In the genomic region with DNA sequence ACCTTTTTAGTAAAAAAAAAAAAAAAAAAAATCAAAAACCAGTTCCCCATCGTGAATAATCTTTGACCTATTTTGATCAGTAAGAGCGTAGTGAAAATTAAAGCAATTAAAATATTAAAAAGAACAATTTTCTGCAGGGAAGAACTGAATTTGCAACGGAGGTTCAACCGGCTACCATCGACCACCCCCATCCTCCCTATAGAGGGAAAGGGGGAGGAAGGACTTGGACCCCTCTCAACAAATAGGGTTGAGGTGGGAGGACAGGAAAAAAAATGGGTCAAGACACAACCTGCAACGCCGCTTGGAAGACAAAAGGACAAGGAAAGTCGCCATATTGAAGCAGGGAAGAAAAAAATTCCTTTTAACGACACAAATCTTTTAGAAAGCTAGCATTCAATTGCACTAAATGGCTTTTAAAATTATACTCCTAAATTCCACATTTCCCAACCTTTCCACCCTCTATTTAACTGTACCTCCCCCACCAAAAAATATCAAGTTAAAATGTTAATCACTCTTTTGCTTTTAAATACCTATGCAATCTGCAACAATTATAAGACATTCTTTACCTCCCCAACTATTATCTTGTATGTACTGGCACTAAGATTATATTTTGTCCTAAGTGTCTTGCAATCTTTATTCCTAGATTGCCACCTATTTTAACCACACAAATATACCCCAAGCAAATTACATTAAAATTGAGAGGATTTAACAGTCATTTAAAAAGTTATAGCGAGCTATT, we compare ENCODE assay signal across 8 cellular contexts. TPM values are rescaled to one million over a fixed set of nuclear protein-coding genes. Genes with fewer than 3 reads are reported as not detected.
DNase-seq lines count a peak whose midpoint lies in the region; ATAC-seq and TF ChIP-seq lines count a peak whose summit lies in the region.

No MANE protein-coding gene starts in this region.

- peaks cover 33% of the 10 kb centered on the region for H3K4me1 ChIP-seq in Loucy (ENCODE audit: insufficient read depth, low read length, poor library complexity, severe bottlenecking)

- H3K36me3 Mint-ChIP-seq in MCF 10A (ENCODE audit: insufficient read depth, unreplicated experiment) (peaks cover 78% of the 10 kb centered on the region), immature natural killer cell (peaks cover 22 to 30% (median 24%) of the 10 kb centered on the region in 3 donors)

- intact Hi-C loops in MCF 10A (cut with micrococcal nuclease): no loop called here

- peak; percentile 71 for TF ChIP-seq POLR2A in Raji (IDR thresholded peaks at IDR 0.05; ENCODE audit: insufficient read depth, low read depth, low read length)

- POLR2A ChIA-PET in MCF 10A (lab: Yijun Ruan, JAX): interaction anchor here (0.6 to 4.8 kb wide), 45 partner anchors 10 to 1212 kb away, joined by 3 to 107 read pairs (median 4); partner anchors contain the start of genes ABCF1, ATAT1, C6orf136 and DHX16

- H3K4me3 ChIP-seq in Loucy (ENCODE audit: low read length, poor library complexity, severe bottlenecking) (peak overlapping the region; percentile 83), skin epidermis (peak overlapping the region; percentile 58 to 97 (median 80))

- H3K27ac Mint-ChIP-seq in MCF 10A (ENCODE audit: low read depth, unreplicated experiment) (peak overlapping the region; percentile 99), immature natural killer cell (peak overlapping the region; percentile 99 to 100 (median 100))

- CTCF ChIA-PET in MCF 10A (lab: Yijun Ruan, JAX): interaction anchor here (0.6 to 1.2 kb wide), 4 partner anchors 17 to 116 kb away, joined by 3 to 7 read pairs (median 4); no protein-coding TSS in a partner anchor

- no peak overlapping the region for H2AFZ ChIP-seq in Loucy (ENCODE audit: low read length)

- peaks cover 76% of the 10 kb centered on the region for H3K79me2 ChIP-seq in Loucy (ENCODE audit: insufficient read depth, low read length)

- no peaks in the 10 kb centered on the region for H3K9me3 ChIP-seq in Loucy (ENCODE audit: insufficient read depth, low read depth, low read length)

- TSS peak; percentile 14 for BruUV-seq in MCF 10A (replicated peaks; lab: Mats Ljungman, UMichigan)

- H3K4me2 ChIP-seq in Loucy (ENCODE audit: low read depth, low read length, poor library complexity, severe bottlenecking): peak overlapping the region; percentile 83

- peak overlapping the region; percentile 60 to 100 (median 97) for H3K27ac ChIP-seq in skin epidermis

- ATAC-seq in GM18502 (IDR thresholded peaks at IDR 0.05; ENCODE audit: poor library complexity, unreplicated experiment): no peak

- H3K27me3 ChIP-seq in Loucy (ENCODE audit: insufficient read depth, low read length, poor library complexity, severe bottlenecking): peaks cover 19% of the 10 kb centered on the region

- H3K9me3 Mint-ChIP-seq in MCF 10A (ENCODE audit: unreplicated experiment) (no peaks in the 10 kb centered on the region), immature natural killer cell (peaks cover 0 to 9% (median 2%) of the 10 kb centered on the region in 6 donors)

- no peak for TF ChIP-seq CTCF in Loucy (conservative IDR thresholded peaks at IDR 0.05; ENCODE audit: low read length)
- no peak for TF ChIP-seq CTCF in MCF 10A (IDR thresholded peaks at IDR 0.05; ENCODE audit: unreplicated experiment)

- peaks cover 12% of the 10 kb centered on the region; the same call in 1 of the 2 replicates for H3F3A ChIP-seq in Loucy (ENCODE audit: low read depth)

- DNase-seq in Daoy (ENCODE audit: low read depth) (peak; percentile 90), MCF 10A (ENCODE audit: unreplicated experiment) (peak; percentile 88), immature natural killer cell (peak; percentile 60 to 72 (median 67))
- no peak for DNase-seq in activated CD4-positive, CD25-positive, alpha-beta regulatory T cell (lab: John Stamatoyannopoulos, UW)

- H3K9me2 ChIP-seq in Loucy (replicated peaks; ENCODE audit: low read depth, low read length): no peaks in the 10 kb centered on the region

- H3K36me3 ChIP-seq in Loucy (ENCODE audit: insufficient read depth, low read length): peaks cover 15% of the 10 kb centered on the region

- peak overlapping the region; percentile 98 for H3K9ac ChIP-seq in Loucy (ENCODE audit: low read depth, low read length, poor library complexity, severe bottlenecking)

- H3K4me3 Mint-ChIP-seq in MCF 10A (ENCODE audit: unreplicated experiment) (peak overlapping the region; percentile 83), immature natural killer cell (peak overlapping the region; percentile 99 to 100 (median 99))

- H3K27me3 Mint-ChIP-seq in MCF 10A (ENCODE audit: insufficient read depth, unreplicated experiment): no peaks in the 10 kb centered on the region
- H3K27me3 Mint-ChIP-seq in immature natural killer cell (ENCODE audit: low read depth in 3 of 3): peaks cover 29 to 36% (median 35%) of the 10 kb centered on the region in 3 donors

- H3K4me1 Mint-ChIP-seq in MCF 10A (ENCODE audit: insufficient read depth, unreplicated experiment) (peaks cover 33% of the 10 kb centered on the region), immature natural killer cell (peaks cover 47 to 64% of the 10 kb centered on the region in 2 donors)

- peaks cover 49% of the 10 kb centered on the region for H4K20me1 ChIP-seq in Loucy (ENCODE audit: insufficient read depth, low read length, poor library complexity, severe bottlenecking)

RNA-seq across cellular contexts. Expression of gene PPP1R10, which starts 1.7 kb away (rescaled TPM):
- total RNA-seq in Daoy (2014; rRNA removed; shearing (Covaris generic)): 29.5 and 30.1 TPM in 2 replicates
- total RNA-seq in MCF 10A (2022): 103 and 209 TPM in 2 replicates
- 10 to 100 TPM in 2 of 3 donors, 1 to 10 TPM in 1; 5.5 to 30.0 (median 12.9) TPM for polyA plus RNA-seq in immature natural killer cell

RNA-seq across cellular contexts. Expression of gene MRPS18B, which starts 2.3 kb away (rescaled TPM):
- 93.5 and 102 TPM in 2 replicates for total RNA-seq in Daoy (2014; rRNA removed; shearing (Covaris generic))
- total RNA-seq in MCF 10A (2022): 120 and 127 TPM in 2 replicates
- 100 to 1,000 TPM in 2 of 3 donors, 10 to 100 TPM in 1; 86.6 to 114 (median 102) TPM for polyA plus RNA-seq in immature natural killer cell

RNA-seq across cellular contexts. Expression of gene ATAT1, which starts 11.3 kb away (rescaled TPM):
- total RNA-seq in Daoy (2014; rRNA removed; shearing (Covaris generic)): 1.7 and 2.5 TPM in 2 replicates
- 6.4 and 8.6 TPM in 2 replicates for total RNA-seq in MCF 10A (2022)
- polyA plus RNA-seq in immature natural killer cell: 1 to 10 TPM in 1 of 3 donors, under 1 TPM in 1, not detected in 1; 0.43 to 3.1 TPM

RNA-seq across cellular contexts. Expression of gene C6orf136, which starts 31.5 kb away (rescaled TPM):
- total RNA-seq in Daoy (2014; rRNA removed; shearing (Covaris generic)): 5.3 and 7.1 TPM in 2 replicates
- total RNA-seq in MCF 10A (2022): 10.3 and 15.7 TPM in 2 replicates
- polyA plus RNA-seq in immature natural killer cell: 10 to 100 TPM in 1 of 3 donors, 1 to 10 TPM in 2; 4.3 to 16.5 (median 9.8) TPM

RNA-seq across cellular contexts. Expression of gene ABCF1, which starts 44.1 kb away (rescaled TPM):
- 85.7 and 96.1 TPM in 2 replicates for total RNA-seq in Daoy (2014; rRNA removed; shearing (Covaris generic))
- 58.0 and 63.9 TPM in 2 replicates for total RNA-seq in MCF 10A (2022)
- 10 to 100 TPM in 2 of 3 donors, 1 to 10 TPM in 1; 4.3 to 50.1 (median 15.2) TPM for polyA plus RNA-seq in immature natural killer cell

Comparison
In these comparisons a context has a peak if more than half of its experiments do, and no peak if none do; other contexts are left out.
1. DNase-seq: peak in Daoy (single experiment), MCF 10A (single experiment) and immature natural killer cell (3 of 3); none in activated CD4-positive, CD25-positive, alpha-beta regulatory T cell (0 of 4).